Comparison of ENCODE assay signal across 17 cellular contexts in the genomic region with DNA sequence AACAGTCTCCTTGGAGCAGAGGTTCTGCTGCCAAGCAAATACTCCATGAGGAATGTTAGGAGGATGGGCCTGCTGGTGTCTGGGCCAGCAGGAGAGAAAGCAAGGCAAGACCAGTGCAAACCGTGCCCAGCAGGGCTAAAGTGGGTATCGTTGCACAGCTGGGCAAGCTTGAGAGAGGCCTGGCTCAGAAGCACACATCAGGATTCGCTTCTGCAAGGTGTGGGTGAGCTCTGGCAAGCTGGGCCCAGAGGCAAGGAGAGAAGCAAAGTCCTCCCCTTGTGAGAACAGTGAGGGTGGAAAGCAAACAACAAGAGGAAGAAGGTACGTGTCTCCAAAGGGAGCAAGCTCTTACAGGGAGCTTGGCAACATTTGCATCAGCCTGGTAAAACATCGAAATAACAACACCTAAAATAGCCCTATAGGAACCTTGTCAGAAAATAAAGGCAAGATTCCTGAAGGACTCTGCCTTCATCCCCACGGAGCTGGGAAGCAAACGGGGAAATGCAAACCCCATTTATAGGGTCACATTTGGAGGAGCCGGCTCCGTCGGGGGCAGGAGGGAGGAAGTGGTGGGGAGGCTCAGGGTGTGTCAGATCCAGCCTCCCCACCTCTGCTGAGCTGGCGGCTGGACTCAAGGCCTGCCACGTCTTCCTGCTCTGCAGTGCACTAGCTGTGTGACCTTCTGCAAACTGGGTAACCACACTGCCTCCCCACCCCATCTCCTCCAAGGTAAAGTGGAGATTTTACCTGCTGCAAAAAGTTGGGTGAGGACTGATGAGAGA.
A peak's percentile ranks its signal among the peaks of the same experiment; 100 is the strongest.
DNase-seq lines count a peak whose midpoint lies in the region; ATAC-seq and TF ChIP-seq lines count a peak whose summit lies in the region.
"Had no signal": no experiment of that assay in that cellular context is flagged by ENCODE, and none has a peak within 500 bp of the region (broad histone marks: within the 10 kb centered on the region; RNA-seq: fewer than 3 reads in every experiment).

No MANE protein-coding gene starts in this region.

- peak in 1 of 3 donors; percentile 54 for DNase-seq in CD4-positive, CD25-positive, alpha-beta regulatory T cell
- DNase-seq in ELR (ENCODE audit: low read depth), result peak; percentile 20
- peak; percentile 70 for DNase-seq in esophagus muscularis mucosa (ENCODE audit: extremely low spot score)
- no peak for DNase-seq in activated CD4-positive, CD25-positive, alpha-beta regulatory T cell treated with anti-CD3 and anti-CD28 coated beads, Interleukin-2, amount 50 U/mL, for 72 hours
- DNase-seq in NCI-H2196 treated with DMSO at 0.1 percent for 48 hours (lab: John Stamatoyannopoulos, UW; ENCODE audit: unreplicated experiment), result no peak
- DNase-seq in Ammon's horn (ENCODE audit: low spot score), result no peak
- no peak for DNase-seq in MV-4-11 (lab: John Stamatoyannopoulos, UW)
- DNase-seq: activated B cell treated with CpG ODN at 0.5 μM for 24 hours; COR-L47; NCI-H226; pancreas; stimulated activated CD4-positive, alpha-beta T cell treated with anti-CD3 and anti-CD28 coated beads, Interleukin-1b, Interleukin-23, amount 100 ng/mL, for 48 hours had no signal

- no peak for TF ChIP-seq POLR2A in esophagus muscularis mucosa (IDR thresholded peaks at IDR 0.05; ENCODE audit: low read depth)

- WGBS in esophagus muscularis mucosa, result 68% methylated on average over 11 of the region's 12 CpGs

- peak overlapping the region in 1 of 4 donors; percentile 72 for H3K4me3 Mint-ChIP-seq in CD4-positive, CD25-positive, alpha-beta regulatory T cell
- no peak overlapping the region for H3K4me3 Mint-ChIP-seq in T-helper 1 cell treated with Interleukin-12 subunit alpha and Interleukin-12 subunit beta and Interleukin-4 antibody, amounts not matched to agents 30 μg/mL and 1 μg/mL, for 36 hours
- H3K4me3 Mint-ChIP-seq: activated B cell treated with CpG ODN at 0.5 μM for 24 hours; stimulated activated naive CD8-positive, alpha-beta T cell treated with anti-CD3 and anti-CD28 coated beads, Interleukin-15, Interleukin-2, amounts not matched to agents 100 ng/mL and 50 ng/mL, for 24 hours had no signal

- H3K27me3 Mint-ChIP-seq in CD4-positive, CD25-positive, alpha-beta regulatory T cell, result no peaks in the 10 kb centered on the region
- H3K27me3 Mint-ChIP-seq in T-helper 1 cell treated with Interleukin-12 subunit alpha and Interleukin-12 subunit beta and Interleukin-4 antibody, amounts not matched to agents 30 μg/mL and 1 μg/mL, for 36 hours (ENCODE audit: low read depth), result no peaks in the 10 kb centered on the region
- H3K27me3 Mint-ChIP-seq: stimulated activated naive CD8-positive, alpha-beta T cell treated with anti-CD3 and anti-CD28 coated beads, Interleukin-15, Interleukin-2, amounts not matched to agents 100 ng/mL and 50 ng/mL, for 24 hours had no signal

- peak; percentile 50 to 67 for ATAC-seq in CD4-positive, CD25-positive, alpha-beta regulatory T cell (ENCODE audit: low read depth in 2 of 2)

- intact Hi-C loops in esophagus muscularis mucosa (cut with DNase I), result no loop called here

- TF ChIP-seq EP300 in esophagus muscularis mucosa (IDR thresholded peaks at IDR 0.05), result no peak

- no peaks in the 10 kb centered on the region for H3K9me3 Mint-ChIP-seq in CD4-positive, CD25-positive, alpha-beta regulatory T cell
- no peaks in the 10 kb centered on the region for H3K9me3 Mint-ChIP-seq in T-helper 1 cell treated with Interleukin-12 subunit alpha and Interleukin-12 subunit beta and Interleukin-4 antibody, amounts not matched to agents 30 μg/mL and 1 μg/mL, for 36 hours
- H3K9me3 Mint-ChIP-seq: activated B cell treated with CpG ODN at 0.5 μM for 24 hours; stimulated activated naive CD8-positive, alpha-beta T cell treated with anti-CD3 and anti-CD28 coated beads, Interleukin-15, Interleukin-2, amounts not matched to agents 100 ng/mL and 50 ng/mL, for 24 hours had no signal

- no peak overlapping the region for H3K4me3 ChIP-seq in CD4-positive, CD25-positive, alpha-beta regulatory T cell (ENCODE audit: low read depth, low read length)
- H3K4me3 ChIP-seq in esophagus muscularis mucosa, result no peak overlapping the region
- H3K4me3 ChIP-seq: adrenal gland, pancreas, SJSA1 had no signal

- H3K4me1 ChIP-seq in CD4-positive, CD25-positive, alpha-beta regulatory T cell (ENCODE audit: control insufficient read depth, insufficient read depth, low read length, poor library complexity, severe bottlenecking), result peaks cover 13% of the 10 kb centered on the region
- H3K4me1 ChIP-seq in esophagus muscularis mucosa, result no peaks in the 10 kb centered on the region
- H3K4me1 ChIP-seq: pancreas, SJSA1 had no signal

- peak overlapping the region in 2 of 3 donors; percentile 22 to 44 for H3K27ac Mint-ChIP-seq in CD4-positive, CD25-positive, alpha-beta regulatory T cell
- peak overlapping the region; percentile 49 for H3K27ac Mint-ChIP-seq in T-helper 1 cell treated with Interleukin-12 subunit alpha and Interleukin-12 subunit beta and Interleukin-4 antibody, amounts not matched to agents 30 μg/mL and 1 μg/mL, for 36 hours
- H3K27ac Mint-ChIP-seq: activated B cell treated with CpG ODN at 0.5 μM for 24 hours; stimulated activated naive CD8-positive, alpha-beta T cell treated with anti-CD3 and anti-CD28 coated beads, Interleukin-15, Interleukin-2, amounts not matched to agents 100 ng/mL and 50 ng/mL, for 24 hours had no signal

- H3K27ac ChIP-seq in CD4-positive, CD25-positive, alpha-beta regulatory T cell (ENCODE audit: insufficient read depth, low read length, poor library complexity, severe bottlenecking), result no peak overlapping the region
- no peak overlapping the region for H3K27ac ChIP-seq in esophagus muscularis mucosa (replicated peaks in 1 of 4)
- H3K27ac ChIP-seq: adrenal gland, KMS-11, pancreas, SJSA1 had no signal

- no peaks in the 10 kb centered on the region for H3K9me3 ChIP-seq in CD4-positive, CD25-positive, alpha-beta regulatory T cell (ENCODE audit: control insufficient read depth in 2 of 2, low read length in 2 of 2)
- no peaks in the 10 kb centered on the region for H3K9me3 ChIP-seq in esophagus muscularis mucosa
- H3K9me3 ChIP-seq: adrenal gland, pancreas, SJSA1 had no signal

- no peaks in the 10 kb centered on the region for H3K36me3 Mint-ChIP-seq in CD4-positive, CD25-positive, alpha-beta regulatory T cell
- H3K36me3 Mint-ChIP-seq in T-helper 1 cell treated with Interleukin-12 subunit alpha and Interleukin-12 subunit beta and Interleukin-4 antibody, amounts not matched to agents 30 μg/mL and 1 μg/mL, for 36 hours (ENCODE audit: low read depth), result peaks cover 3% of the 10 kb centered on the region

- peaks cover 12 to 39% (median 20%) of the 10 kb centered on the region in 4 donors for H3K4me1 Mint-ChIP-seq in CD4-positive, CD25-positive, alpha-beta regulatory T cell
- peaks cover 18% of the 10 kb centered on the region for H3K4me1 Mint-ChIP-seq in T-helper 1 cell treated with Interleukin-12 subunit alpha and Interleukin-12 subunit beta and Interleukin-4 antibody, amounts not matched to agents 30 μg/mL and 1 μg/mL, for 36 hours (ENCODE audit: low read depth)
- H3K4me1 Mint-ChIP-seq: activated B cell treated with CpG ODN at 0.5 μM for 24 hours had no signal

- no peaks in the 10 kb centered on the region for H3K27me3 ChIP-seq in CD4-positive, CD25-positive, alpha-beta regulatory T cell (ENCODE audit: control insufficient read depth, insufficient read depth, low read length)
- H3K27me3 ChIP-seq in esophagus muscularis mucosa, result no peaks in the 10 kb centered on the region
- H3K27me3 ChIP-seq: adrenal gland, pancreas, SJSA1 had no signal

- no peak for TF ChIP-seq CTCF in esophagus muscularis mucosa (IDR thresholded peaks at IDR 0.05)

- no peaks in the 10 kb centered on the region for H3K36me3 ChIP-seq in CD4-positive, CD25-positive, alpha-beta regulatory T cell (ENCODE audit: control insufficient read depth, insufficient read depth, low read length)
- no peaks in the 10 kb centered on the region for H3K36me3 ChIP-seq in esophagus muscularis mucosa
- H3K36me3 ChIP-seq: adrenal gland, pancreas, SJSA1 had no signal

Comparison
In these comparisons a context has a peak if more than half of its experiments do, and no peak if none do; other contexts are left out.
1. DNase-seq: peak in ELR (single experiment) and esophagus muscularis mucosa (single experiment); none in activated CD4-positive, CD25-positive, alpha-beta regulatory T cell treated with anti-CD3 and anti-CD28 coated beads, Interleukin-2, amount 50 U/mL, for 72 hours (single experiment), NCI-H2196 treated with DMSO at 0.1 percent for 48 hours (single experiment), Ammon's horn (single experiment) and MV-4-11 (single experiment).